ENCODE assay signal across 28 cellular contexts in genomic region chr11:67610302-67610868, GRCh38. TPM values are rescaled to one million over a fixed set of nuclear protein-coding genes. Genes with fewer than 3 reads are reported as not detected.
"Had no signal": no experiment of that assay in that cellular context is flagged by ENCODE, and none has a peak within 500 bp of the region (broad histone marks: within the 10 kb centered on the region; RNA-seq: fewer than 3 reads in every experiment).

No MANE protein-coding gene starts in this region.

- H3K27me3 ChIP-seq: MG63 had no signal

- DNase-seq: activated B cell treated with CpG ODN at 0.5 μM for 24 hours; activated CD4-positive, alpha-beta T cell treated with anti-CD3 and anti-CD28 coated beads for 1 hour; activated CD4-positive, alpha-beta T cell treated with anti-CD3 and anti-CD28 coated beads, Interleukin-2, amount 10 ng/mL, durations not matched to agents 24 days and 14 days; activated CD4-positive, alpha-beta T cell treated with anti-CD3 and anti-CD28 coated beads, Interleukin-2, amount 50 U/mL, for 48 hours; activated naive CD4-positive, alpha-beta T cell treated with anti-CD3 and anti-CD28 coated beads for 36 hours; activated T-cell treated with anti-CD3 and anti-CD28 coated beads for 4 hours; amygdala; MG63; MV-4-11; NCI-H1092 treated with DMSO at 0.1 percent for 48 hours; NCI-H1417 treated with DMSO at 0.1 percent for 48 hours; NCI-H1694; NCI-H2029; NCI-H2107; NCI-H2171 treated with DMSO at 0.1 percent for 48 hours; NCI-H226; NCI-H526; NCI-H82; OCI-M1; Right ventricle myocardium superior; RPMI8226; SJCRH30; SK-N-SH; T-helper 1 cell; T1000 had no signal

- H3K27ac ChIP-seq: SJCRH30 had no signal

- H3K9me3 ChIP-seq: MG63, SJCRH30, SK-N-SH had no signal

- H3K4me3 ChIP-seq: MG63, SJCRH30 had no signal

RNA-seq across cellular contexts. Expression of gene TBX10, which starts 29.2 kb away (rescaled TPM):
- total RNA-seq: activated B cell treated with CpG ODN at 0.5 μM for 24 hours; activated CD4-positive, alpha-beta T cell treated with anti-CD3 and anti-CD28 coated beads, Interleukin-2, amount 10 ng/mL, durations not matched to agents 24 days and 14 days; activated CD8-positive, alpha-beta memory T cell treated with anti-CD3 and anti-CD28 coated beads for 36 hours; activated naive CD4-positive, alpha-beta T cell treated with anti-CD3 and anti-CD28 coated beads for 36 hours; astrocyte; NCI-H460; SJCRH30 had no signal

RNA-seq across cellular contexts. Expression of gene ACY3, which starts 40.1 kb away (rescaled TPM):
- total RNA-seq: activated B cell treated with CpG ODN at 0.5 μM for 24 hours; activated CD4-positive, alpha-beta T cell treated with anti-CD3 and anti-CD28 coated beads, Interleukin-2, amount 10 ng/mL, durations not matched to agents 24 days and 14 days; activated naive CD4-positive, alpha-beta T cell treated with anti-CD3 and anti-CD28 coated beads for 36 hours; astrocyte; NCI-H460; Right ventricle myocardium superior had no signal
